ENCODE assay signal across 12 cellular contexts in the genomic region with DNA sequence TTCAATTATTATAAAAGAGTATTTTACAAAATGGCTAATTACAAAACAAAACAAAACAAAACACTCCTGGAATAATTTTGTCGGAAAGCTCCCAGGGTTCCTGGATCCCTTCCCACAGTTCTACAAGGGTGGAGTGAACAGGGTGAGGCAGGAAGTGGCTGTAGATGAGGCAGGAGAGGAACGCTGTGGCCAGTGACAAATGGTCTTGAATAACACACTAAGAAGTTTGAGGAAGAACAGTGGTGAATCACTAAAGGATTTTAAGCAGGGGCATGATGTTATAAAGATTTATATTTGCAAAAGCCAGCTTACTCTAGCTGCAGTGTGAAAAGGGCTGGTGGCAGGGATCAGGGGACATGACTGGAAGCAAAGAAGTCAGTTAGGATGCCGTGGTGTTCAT. TPM values are rescaled to one million over a fixed set of nuclear protein-coding genes. Genes with fewer than 3 reads are reported as not detected.
DNase-seq lines count a peak whose midpoint lies in the region; TF ChIP-seq lines count a peak whose summit lies in the region.
"Had no signal": no experiment of that assay in that cellular context is flagged by ENCODE, and none has a peak within 500 bp of the region (broad histone marks: within the 10 kb centered on the region; RNA-seq: fewer than 3 reads in every experiment).

No MANE protein-coding gene starts in this region.

- H3K27me3 ChIP-seq in SK-N-SH (ENCODE audit: insufficient read depth) (no peaks in the 10 kb centered on the region), smooth muscle cell (ENCODE audit: low read depth) (no peaks in the 10 kb centered on the region), BE2C (no peaks in the 10 kb centered on the region)

- H3K9me3 Mint-ChIP-seq in activated naive CD4-positive, alpha-beta T cell treated with anti-CD3 and anti-CD28 coated beads, Interleukin-2, amount 10 ng/mL, durations not matched to agents 7 days and 5 days: no peaks in the 10 kb centered on the region
- H3K9me3 Mint-ChIP-seq: activated naive CD4-positive, alpha-beta T cell treated with anti-CD3 and anti-CD28 coated beads, Interleukin-2, amount 50 U/mL, for 72 hours had no signal

- no peak overlapping the region; the same call in 1 of the 2 replicates for H2AFZ ChIP-seq in SK-N-SH (ENCODE audit: low read depth)
- no peak overlapping the region for H2AFZ ChIP-seq in smooth muscle cell (ENCODE audit: low read depth)

- H4K20me1 ChIP-seq in SK-N-SH (ENCODE audit: insufficient read depth) (no peaks in the 10 kb centered on the region), smooth muscle cell (ENCODE audit: low read depth) (no peaks in the 10 kb centered on the region)

- DNase-seq in activated naive CD4-positive, alpha-beta T cell treated with anti-CD3 and anti-CD28 coated beads, Interleukin-2, amount 10 ng/mL, durations not matched to agents 7 days and 5 days: no peak
- no peak for DNase-seq in activated naive CD4-positive, alpha-beta T cell treated with Interleukin-2 at 50 U/mL for 16 hours
- DNase-seq in SK-N-SH (no peak), fibroblast of gingiva (ENCODE audit: low read depth) (peak; percentile 56), smooth muscle cell (lab: John Stamatoyannopoulos, UW; ENCODE audit: unreplicated experiment) (no peak), NCI-H146 (lab: John Stamatoyannopoulos, UW) (no peak), RPMI8226 (no peak), BE2C (no peak)
- DNase-seq: AML-193, SHP77 treated with DMSO at 0.1 percent for 48 hours, small intestine had no signal

- H3F3A ChIP-seq in SK-N-SH (replicated peaks; ENCODE audit: insufficient read depth) (peaks cover 6% of the 10 kb centered on the region), smooth muscle cell (ENCODE audit: low read depth) (no peaks in the 10 kb centered on the region)

- peak in 1 of 2 experiments; percentile 54; a peak in 1 of 4 replicates for TF ChIP-seq EP300 in SK-N-SH (IDR thresholded peaks at IDR 0.05; ENCODE audit: borderline replicate concordance in 1 of 2, low read depth in 1 of 2, low read length in 1 of 2)

- peak overlapping the region; percentile 31; the same call in 1 of the 2 replicates for H3K9ac ChIP-seq in SK-N-SH
- no peak overlapping the region for H3K9ac ChIP-seq in smooth muscle cell (ENCODE audit: low read depth)

- no peak for TF ChIP-seq RAD21 in SK-N-SH (IDR thresholded peaks at IDR 0.05; ENCODE audit: low read length)

- CTCF ChIA-PET in activated naive CD4-positive, alpha-beta T cell treated with anti-CD3 and anti-CD28 coated beads, Interleukin-2, amount 10 ng/mL, durations not matched to agents 7 days and 5 days (lab: Charles Lee): interaction anchor here (0.6 kb wide), 1 partner anchor 262 kb away, joined by 3 read pairs; no protein-coding TSS in a partner anchor
- CTCF ChIA-PET in SK-N-SH (lab: Yijun Ruan, JAX): interaction anchor here (1.1 kb wide), 1 partner anchor 9 kb away, joined by 3 read pairs; no protein-coding TSS in a partner anchor

- no peaks in the 10 kb centered on the region for H3K27me3 Mint-ChIP-seq in activated naive CD4-positive, alpha-beta T cell treated with anti-CD3 and anti-CD28 coated beads, Interleukin-2, amount 10 ng/mL, durations not matched to agents 7 days and 5 days

- TF ChIP-seq CTCF in SK-N-SH (IDR thresholded peaks at IDR 0.05): no peak
- no peak for TF ChIP-seq CTCF in smooth muscle cell (IDR thresholded peaks at IDR 0.05; ENCODE audit: borderline replicate concordance, insufficient read depth, poor library complexity, severe bottlenecking)
- no peak for TF ChIP-seq CTCF in BE2C (IDR thresholded peaks at IDR 0.05; ENCODE audit: low read depth, low read length)

- 42% methylated on average over 3 of the region's 3 CpGs for WGBS in SK-N-SH (ENCODE audit: low lambda C conversion rate)
- WGBS in smooth muscle cell (ENCODE audit: low lambda C conversion rate): 51% methylated on average over 3 of the region's 3 CpGs

- H3K27ac ChIP-seq in SK-N-SH (ENCODE audit: low read depth in 2 of 2, low read length in 1 of 2) (peak overlapping the region; percentile 16 to 64; a peak in 3 of 4 replicates), smooth muscle cell (ENCODE audit: low read depth) (peak overlapping the region; percentile 50)

- H3K4me1 Mint-ChIP-seq in activated naive CD4-positive, alpha-beta T cell treated with anti-CD3 and anti-CD28 coated beads, Interleukin-2, amount 10 ng/mL, durations not matched to agents 7 days and 5 days: peaks cover 2% of the 10 kb centered on the region

- peaks cover 3 to 7% of the 10 kb centered on the region in 2 experiments for H3K4me1 ChIP-seq in SK-N-SH (ENCODE audit: control insufficient read depth in 1 of 2, insufficient read depth in 2 of 2, low read depth in 1 of 2, low read length in 1 of 2)
- H3K4me1 ChIP-seq in smooth muscle cell (ENCODE audit: low read depth): no peaks in the 10 kb centered on the region
- H3K4me1 ChIP-seq in BE2C: no peaks in the 10 kb centered on the region

- H3K4me2 ChIP-seq in SK-N-SH (peak overlapping the region; percentile 31; the same call in 1 of the 2 replicates), smooth muscle cell (peak overlapping the region; percentile 4)

- H3K36me3 Mint-ChIP-seq in activated naive CD4-positive, alpha-beta T cell treated with anti-CD3 and anti-CD28 coated beads, Interleukin-2, amount 10 ng/mL, durations not matched to agents 7 days and 5 days: peaks cover 67% of the 10 kb centered on the region

- H3K4me3 ChIP-seq in SK-N-SH (ENCODE audit: low read depth in 2 of 2, low read length in 1 of 2): no peak overlapping the region
- H3K4me3 ChIP-seq in smooth muscle cell: no peak overlapping the region
- H3K4me3 ChIP-seq in BE2C (ENCODE audit: low read depth, low read length): no peak overlapping the region

- H3K27ac Mint-ChIP-seq in activated naive CD4-positive, alpha-beta T cell treated with anti-CD3 and anti-CD28 coated beads, Interleukin-2, amount 10 ng/mL, durations not matched to agents 7 days and 5 days: peak overlapping the region; percentile 3

- no peaks in the 10 kb centered on the region for H3K79me2 ChIP-seq in SK-N-SH (ENCODE audit: insufficient read depth)
- H3K79me2 ChIP-seq in smooth muscle cell (ENCODE audit: low read depth): no peaks in the 10 kb centered on the region

- H3K9me2 ChIP-seq in SK-N-SH: no peaks in the 10 kb centered on the region

- H3K9me3 ChIP-seq in SK-N-SH (no peaks in the 10 kb centered on the region), smooth muscle cell (replicated peaks; ENCODE audit: low read depth) (no peaks in the 10 kb centered on the region), BE2C (no peaks in the 10 kb centered on the region)

- POLR2A ChIA-PET in SK-N-SH (lab: Yijun Ruan, JAX): no interaction called here

- H3K36me3 ChIP-seq in SK-N-SH (replicated peaks in 1 of 2; ENCODE audit: control insufficient read depth in 1 of 2, insufficient read depth in 2 of 2, low read length in 1 of 2) (peaks cover 30 to 61% of the 10 kb centered on the region in 2 experiments), smooth muscle cell (ENCODE audit: low read depth) (peaks cover 12% of the 10 kb centered on the region), BE2C (peaks cover 30% of the 10 kb centered on the region)

- no peak overlapping the region for H3K4me3 Mint-ChIP-seq in activated naive CD4-positive, alpha-beta T cell treated with anti-CD3 and anti-CD28 coated beads, Interleukin-2, amount 10 ng/mL, durations not matched to agents 7 days and 5 days

TF ChIP-seq in SK-N-SH, 30 proteins besides CTCF, POLR2A, EP300 and RAD21 (continues in another document):
- TF ChIP-seq, protein P1, sequence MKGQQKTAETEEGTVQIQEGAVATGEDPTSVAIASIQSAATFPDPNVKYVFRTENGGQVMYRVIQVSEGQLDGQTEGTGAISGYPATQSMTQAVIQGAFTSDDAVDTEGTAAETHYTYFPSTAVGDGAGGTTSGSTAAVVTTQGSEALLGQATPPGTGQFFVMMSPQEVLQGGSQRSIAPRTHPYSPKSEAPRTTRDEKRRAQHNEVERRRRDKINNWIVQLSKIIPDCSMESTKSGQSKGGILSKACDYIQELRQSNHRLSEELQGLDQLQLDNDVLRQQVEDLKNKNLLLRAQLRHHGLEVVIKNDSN (IDR thresholded peaks at IDR 0.05; ENCODE audit: borderline replicate concordance, low read depth): no peak
- peak; percentile 56; the same call in 1 of the 2 replicates for TF ChIP-seq NFIC (IDR thresholded peaks at IDR 0.05; ENCODE audit: borderline replicate concordance)

RNA-seq across cellular contexts. Expression of a gene that starts 33.8 kb away (rescaled TPM):
- polyA plus RNA-seq in SK-N-SH (2012; rRNA removed) (0.20 TPM in 1 of 2 replicates, not detected in the other), smooth muscle cell (3.2 and 3.8 TPM in 2 replicates)
- 0.05 TPM in 1 of 2 replicates, not detected in the other for polyA plus RNA-seq in SK-N-SH (2012; cell fraction: cytosol; rRNA removed)
- polyA plus RNA-seq in SK-N-SH (2012; cell fraction: nucleus; rRNA removed): 0.06 and 0.36 TPM in 2 replicates
- 1.2 and 2.5 TPM in 2 replicates for total RNA-seq in smooth muscle cell
- 1.1 TPM for polyA plus RNA-seq in BE2C (2012; ENCODE audit: insufficient read depth, insufficient read length, low read depth)

RNA-seq across cellular contexts. Expression of a gene that starts 41.5 kb away (rescaled TPM):
- not detected in 2 replicates for polyA plus RNA-seq in SK-N-SH (2012; rRNA removed)
- 8.5 TPM in 1 of 2 replicates, not detected in the other for polyA plus RNA-seq in SK-N-SH (2012; cell fraction: cytosol; rRNA removed)
- polyA plus RNA-seq in SK-N-SH (2012; cell fraction: nucleus; rRNA removed): 0.51 TPM in 1 of 2 replicates, not detected in the other
- total RNA-seq in smooth muscle cell: not detected in 2 replicates
- 0.54 and 1.1 TPM in 2 replicates for polyA plus RNA-seq in smooth muscle cell
- 1.3 TPM for polyA plus RNA-seq in BE2C (2012; ENCODE audit: insufficient read depth, insufficient read length, low read depth)
- total RNA-seq: activated naive CD4-positive, alpha-beta T cell treated with anti-CD3 and anti-CD28 coated beads, Interleukin-2, amount 50 U/mL, for 72 hours had no signal

RNA-seq across cellular contexts. Expression of a gene that starts 48.1 kb away (rescaled TPM):
- polyA plus RNA-seq in SK-N-SH (2012; rRNA removed) (not detected in 2 replicates), smooth muscle cell (0.14 and 0.15 TPM in 2 replicates)
- not detected in 2 replicates for polyA plus RNA-seq in SK-N-SH (2012; cell fraction: cytosol; rRNA removed)
- not detected in 2 replicates for polyA plus RNA-seq in SK-N-SH (2012; cell fraction: nucleus; rRNA removed)
- not detected in 2 replicates for total RNA-seq in smooth muscle cell
- not detected for polyA plus RNA-seq in BE2C (2012; ENCODE audit: insufficient read depth, insufficient read length, low read depth)
- total RNA-seq: activated naive CD4-positive, alpha-beta T cell treated with anti-CD3 and anti-CD28 coated beads, Interleukin-2, amount 50 U/mL, for 72 hours had no signal
